8 cellular contexts compared by ENCODE assay signal in genomic region chr14:23307146-23307447, GRCh38. TPM values are rescaled to one million over a fixed set of nuclear protein-coding genes. Genes with fewer than 3 reads are reported as not detected.
A peak's percentile ranks its signal among the peaks of the same experiment; 100 is the strongest.
DNase-seq lines count a peak whose midpoint lies in the region; ATAC-seq and TF ChIP-seq lines count a peak whose summit lies in the region.

No MANE protein-coding gene starts in this region.

- TF ChIP-seq CTCF in GM06990 (IDR thresholded peaks at IDR 0.05; ENCODE audit: insufficient read depth, low read length, poor library complexity, severe bottlenecking) (no peak), foreskin fibroblast (IDR thresholded peaks at IDR 0.05; ENCODE audit: low read depth, low read length) (no peak), psoas muscle (IDR thresholded peaks at IDR 0.05) (no peak)

- DNase-seq in GM06990 (ENCODE audit: extremely low read depth, insufficient read length) (no peak), T-helper 17 cell (no peak), foreskin fibroblast (no peak), psoas muscle (no peak), HuH-7 (ENCODE audit: low spot score) (no peak), kidney glomerular epithelial cell (lab: John Stamatoyannopoulos, UW) (no peak), Kasumi-1 (lab: John Stamatoyannopoulos, UW) (no peak), AG08395 (ENCODE audit: low spot score) (no peak)

- ATAC-seq in T-helper 17 cell = no peak
- ATAC-seq in psoas muscle = no peak

- peaks cover 21% of the 10 kb centered on the region for H3K4me1 ChIP-seq in psoas muscle

- 6 to 29% (median 7%) methylated on average over 2 to 3 of the region's 3 CpGs for WGBS in psoas muscle, 3 donors

- intact Hi-C loops in psoas muscle (cut with DNase I) = no loop called here

- no peak overlapping the region for H3K4me3 Mint-ChIP-seq in T-helper 17 cell

- H3K4me3 ChIP-seq in GM06990 (replicated peaks; ENCODE audit: low read depth, low read length) (peak overlapping the region; percentile 95), foreskin fibroblast (ENCODE audit: low read depth in 1 of 2, low read length in 2 of 2) (peak overlapping the region; percentile 94 to 97), psoas muscle (peak overlapping the region; percentile 88)

- H3K9me3 ChIP-seq in T-helper 17 cell (ENCODE audit: control insufficient read depth, low read length, poor library complexity, severe bottlenecking) (no peaks in the 10 kb centered on the region), psoas muscle (no peaks in the 10 kb centered on the region)

- no peaks in the 10 kb centered on the region for H3K27me3 ChIP-seq in GM06990 (replicated peaks; ENCODE audit: control insufficient read depth, insufficient read depth, low read length)
- H3K27me3 ChIP-seq in psoas muscle (ENCODE audit: insufficient read depth in 3 of 3, low read length in 2 of 3) = no peaks in the 10 kb centered on the region

- H3K27ac Mint-ChIP-seq in T-helper 17 cell = peak overlapping the region; percentile 57

- peaks cover 12% of the 10 kb centered on the region for H3K36me3 ChIP-seq in GM06990 (ENCODE audit: control insufficient read depth, insufficient read depth, low read length)
- H3K36me3 ChIP-seq in psoas muscle (ENCODE audit: insufficient read depth in 1 of 2, low read depth in 1 of 2) = peaks cover 0 to 45% of the 10 kb centered on the region in 2 donors

- peaks cover 2% of the 10 kb centered on the region for H3K36me3 Mint-ChIP-seq in T-helper 17 cell (ENCODE audit: low read depth)

- H3K27me3 Mint-ChIP-seq in T-helper 17 cell = peaks cover 30% of the 10 kb centered on the region

- H3K27ac ChIP-seq in psoas muscle = peak overlapping the region; percentile 87

- peaks cover 13% of the 10 kb centered on the region for H3K4me1 Mint-ChIP-seq in T-helper 17 cell

RNA-seq across cellular contexts. Expression of gene BCL2L2, which starts 0.5 kb away (rescaled TPM):
- 1 to 10 TPM; 3.5 to 5.0 TPM for total RNA-seq in T-helper 17 cell
- 10 to 100 TPM; 17.8 to 30.2 (median 26.7) TPM for total RNA-seq in psoas muscle
- polyA plus RNA-seq in psoas muscle = 10 to 100 TPM; 12.1 to 23.8 (median 20.6) TPM

RNA-seq across cellular contexts. Expression of gene PPP1R3E, which starts 4.4 kb away (rescaled TPM):
- total RNA-seq in T-helper 17 cell (10 to 100 TPM; 30.6 to 33.8 TPM), psoas muscle (10 to 100 TPM in 2 of 4 donors, 1 to 10 TPM in 2; 6.4 to 15.2 (median 9.5) TPM)
- 10 to 100 TPM in 1 of 3 donors, 1 to 10 TPM in 2; 5.6 to 23.1 (median 9.9) TPM for polyA plus RNA-seq in psoas muscle

RNA-seq across cellular contexts. Expression of gene PABPN1, which starts 14.2 kb away (rescaled TPM):
- total RNA-seq in T-helper 17 cell = 100 to 1,000 TPM; 168 to 182 TPM
- total RNA-seq in psoas muscle = 10 to 100 TPM; 65.2 to 84.0 (median 79.6) TPM
- 100 to 1,000 TPM in 2 of 3 donors, 10 to 100 TPM in 1; 73.6 to 104 (median 102) TPM for polyA plus RNA-seq in psoas muscle

RNA-seq across cellular contexts. Expression of gene HOMEZ, which starts 21.2 kb away (rescaled TPM):
- total RNA-seq in T-helper 17 cell (1 to 10 TPM; 4.6 to 5.7 TPM), psoas muscle (10 to 100 TPM in 2 of 4 donors, 1 to 10 TPM in 2; 6.3 to 13.4 (median 9.6) TPM)
- 1 to 10 TPM; 3.5 to 4.8 (median 4.5) TPM for polyA plus RNA-seq in psoas muscle

RNA-seq across cellular contexts. Expression of gene SLC22A17, which starts 45.6 kb away (rescaled TPM):
- total RNA-seq in T-helper 17 cell (10 to 100 TPM in 1 of 2 donors, 1 to 10 TPM in 1; 3.7 to 10.5 TPM), psoas muscle (1 to 10 TPM in 3 of 4 donors, under 1 TPM in 1; 0.95 to 6.3 (median 1.8) TPM)
- 1 to 10 TPM; 1.1 to 1.4 (median 1.2) TPM for polyA plus RNA-seq in psoas muscle
